Comparison of ENCODE assay signal across 8 cellular contexts in the genomic region with DNA sequence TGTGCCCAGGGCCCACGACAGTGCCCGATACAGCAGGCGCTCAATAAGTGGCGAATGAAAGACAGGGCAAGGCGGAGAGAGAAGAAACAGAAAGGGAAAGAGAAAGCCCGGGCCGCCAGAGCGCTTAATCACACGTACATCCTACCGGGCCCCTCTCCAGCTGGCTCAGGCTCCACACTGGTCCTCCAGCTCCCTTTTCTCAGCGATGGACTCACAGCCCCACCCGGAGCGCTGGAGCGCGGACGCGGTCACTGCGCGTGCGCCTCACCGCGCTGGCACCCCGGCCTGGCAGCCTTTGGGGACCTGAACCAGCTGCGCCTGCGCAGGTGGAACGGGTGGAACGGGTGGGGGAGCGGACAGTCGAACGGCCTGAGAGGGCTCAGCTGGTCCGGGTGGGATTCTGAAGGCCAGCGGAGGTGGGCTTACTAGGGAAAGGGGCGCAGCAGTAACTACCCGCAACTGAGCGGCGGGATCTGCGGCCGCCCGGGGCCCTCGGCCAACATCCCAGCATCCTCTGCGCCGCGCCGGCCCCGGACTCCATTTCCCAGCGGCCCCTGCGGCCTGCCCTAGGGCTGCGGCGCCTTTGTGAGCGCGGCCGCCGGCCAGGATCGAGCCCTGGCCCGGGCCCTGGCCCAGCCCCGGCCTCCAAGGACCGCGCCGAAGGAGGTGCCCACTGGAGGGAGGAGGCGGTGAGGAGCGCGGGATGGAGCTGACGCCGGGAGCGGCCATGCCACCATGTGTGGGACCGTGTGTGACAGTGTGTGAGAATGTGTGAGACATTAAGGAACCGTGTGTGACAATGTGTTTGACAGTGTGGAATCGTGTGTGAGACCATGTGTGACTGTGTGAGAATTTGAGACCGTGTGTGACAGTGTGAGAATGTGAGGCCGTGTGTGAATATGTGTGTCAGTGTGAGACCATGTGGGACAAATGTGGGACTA. TPM values are rescaled to one million over a fixed set of nuclear protein-coding genes. Genes with fewer than 3 reads are reported as not detected.
A peak's percentile ranks its signal among the peaks of the same experiment; 100 is the strongest.
DNase-seq lines count a peak whose midpoint lies in the region; ATAC-seq and TF ChIP-seq lines count a peak whose summit lies in the region.

ZNF583 (plus strand) TSS at position 569 of the 941 bp plus-strand sequence. CDS start 2,783 bp downstream, outside the sequence.

- H3K9me3 Mint-ChIP-seq in stimulated activated naive CD8-positive, alpha-beta T cell treated with anti-CD3 and anti-CD28 coated beads, Interleukin-15, Interleukin-2, amounts not matched to agents 100 ng/mL and 50 ng/mL, for 24 hours, result peaks cover 61% of the 10 kb centered on the region

- ATAC-seq in GM21723 (IDR thresholded peaks at IDR 0.05; ENCODE audit: unreplicated experiment) (peak; percentile 85), RWPE2 (ENCODE audit: low read depth) (peak; percentile 92)

- H3K4me1 Mint-ChIP-seq in stimulated activated naive CD8-positive, alpha-beta T cell treated with anti-CD3 and anti-CD28 coated beads, Interleukin-15, Interleukin-2, amounts not matched to agents 100 ng/mL and 50 ng/mL, for 24 hours (ENCODE audit: low read depth), result peaks cover 31% of the 10 kb centered on the region

- no peaks in the 10 kb centered on the region for H3K27me3 ChIP-seq in RWPE2 (ENCODE audit: insufficient read depth, poor library complexity, severe bottlenecking)
- no peaks in the 10 kb centered on the region for H3K27me3 ChIP-seq in neural cell (ENCODE audit: insufficient read depth, low read depth, low read length)

- peaks cover 45% of the 10 kb centered on the region for H3K79me2 ChIP-seq in neural cell (replicated peaks; ENCODE audit: insufficient read depth, low read length)

- DNase-seq in DMS79 (lab: John Stamatoyannopoulos, UW), result peak; percentile 71
- DNase-seq in RWPE2 (ENCODE audit: low spot score), result peak; percentile 77
- DNase-seq in activated gamma-delta T cell treated with Interleukin-2 at 50 U/mL for 16 hours, result peak; percentile 89
- DNase-seq in fibroblast of villous mesenchyme (ENCODE audit: low read depth), result peak; percentile 97

- H3K4me2 ChIP-seq in neural cell (ENCODE audit: low read length), result peak within 1 kb of the TSS; percentile 96

- TF ChIP-seq RAD21 in neural cell (conservative IDR thresholded peaks at IDR 0.05), result peak; percentile 12

- H3K9me3 ChIP-seq in KOPT-K1 (ENCODE audit: insufficient read depth, low read length, poor library complexity, severe bottlenecking), result peaks cover 58% of the 10 kb centered on the region
- peaks cover 8% of the 10 kb centered on the region for H3K9me3 ChIP-seq in RWPE2 (ENCODE audit: severe bottlenecking)
- H3K9me3 ChIP-seq in neural cell (ENCODE audit: low read length), result peaks cover 17% of the 10 kb centered on the region

- no peaks in the 10 kb centered on the region for H4K20me1 ChIP-seq in neural cell (ENCODE audit: insufficient read depth)

- peaks cover 77% of the 10 kb centered on the region for H3K36me3 Mint-ChIP-seq in stimulated activated naive CD8-positive, alpha-beta T cell treated with anti-CD3 and anti-CD28 coated beads, Interleukin-15, Interleukin-2, amounts not matched to agents 100 ng/mL and 50 ng/mL, for 24 hours (ENCODE audit: low read depth)

- H3K9ac ChIP-seq in neural cell (ENCODE audit: low read length), result peak within 1 kb of the TSS; percentile 95

- H2AFZ ChIP-seq in neural cell (ENCODE audit: low read depth, low read length), result peak within 1 kb of the TSS; percentile 94

- H3K36me3 ChIP-seq in KOPT-K1 (ENCODE audit: insufficient read depth, low read length) (peaks cover 38% of the 10 kb centered on the region), RWPE2 (ENCODE audit: low read depth) (peaks cover 10% of the 10 kb centered on the region), neural cell (ENCODE audit: insufficient read depth, low read length) (peaks cover 25% of the 10 kb centered on the region)

- no peaks in the 10 kb centered on the region for H3K27me3 Mint-ChIP-seq in stimulated activated naive CD8-positive, alpha-beta T cell treated with anti-CD3 and anti-CD28 coated beads, Interleukin-15, Interleukin-2, amounts not matched to agents 100 ng/mL and 50 ng/mL, for 24 hours

- TF ChIP-seq EP300 in neural cell (conservative IDR thresholded peaks at IDR 0.05; ENCODE audit: poor library complexity, severe bottlenecking), result peak; percentile 47

- H3K27ac ChIP-seq in KOPT-K1 (ENCODE audit: low read depth, low read length, poor library complexity, severe bottlenecking) (peak within 1 kb of the TSS; percentile 88), RWPE2 (ENCODE audit: poor library complexity, severe bottlenecking) (peak within 1 kb of the TSS; percentile 21), neural cell (ENCODE audit: low read length) (peak within 1 kb of the TSS; percentile 94)

- H3K9me2 ChIP-seq in neural cell (ENCODE audit: insufficient read depth, low read length), result no peaks in the 10 kb centered on the region

- no peaks in the 10 kb centered on the region for H3K4me1 ChIP-seq in RWPE2 (ENCODE audit: insufficient read depth, poor library complexity, severe bottlenecking)

- H3K27ac Mint-ChIP-seq in stimulated activated naive CD8-positive, alpha-beta T cell treated with anti-CD3 and anti-CD28 coated beads, Interleukin-15, Interleukin-2, amounts not matched to agents 100 ng/mL and 50 ng/mL, for 24 hours, result peak within 1 kb of the TSS; percentile 87

- TF ChIP-seq CTCF in RWPE2 (IDR thresholded peaks at IDR 0.05; ENCODE audit: poor library complexity, severe bottlenecking), result no peak
- no peak for TF ChIP-seq CTCF in fibroblast of villous mesenchyme (IDR thresholded peaks at IDR 0.05; ENCODE audit: insufficient read depth, low read depth, low read length)
- peak; percentile 36 for TF ChIP-seq CTCF in neural cell (IDR thresholded peaks at IDR 0.05; ENCODE audit: poor library complexity, severe bottlenecking)

- peak within 1 kb of the TSS; percentile 71 for H3K4me3 ChIP-seq in RWPE2 (ENCODE audit: severe bottlenecking)
- H3K4me3 ChIP-seq in fibroblast of villous mesenchyme (ENCODE audit: low read depth, low read length), result peak within 1 kb of the TSS; percentile 93
- peak within 1 kb of the TSS; percentile 81 for H3K4me3 ChIP-seq in neural cell (ENCODE audit: low read length)

- H3K4me3 Mint-ChIP-seq in stimulated activated naive CD8-positive, alpha-beta T cell treated with anti-CD3 and anti-CD28 coated beads, Interleukin-15, Interleukin-2, amounts not matched to agents 100 ng/mL and 50 ng/mL, for 24 hours, result peak within 1 kb of the TSS; percentile 87

- no peaks in the 10 kb centered on the region for H3F3A ChIP-seq in neural cell (ENCODE audit: insufficient read depth, low read length, poor library complexity, severe bottlenecking)

TF ChIP-seq in neural cell, 6 proteins besides CTCF, POLR2A, EP300 and RAD21:
- TF ChIP-seq POLR2AphosphoS5 (IDR thresholded peaks at IDR 0.05) (peak; percentile 68), TAF1 (IDR thresholded peaks at IDR 0.05; ENCODE audit: low read depth) (peak; percentile 80), SMC3 (conservative IDR thresholded peaks at IDR 0.05; ENCODE audit: poor library complexity) (peak; percentile 28), MXI1 (conservative IDR thresholded peaks at IDR 0.05; ENCODE audit: poor library complexity, severe bottlenecking) (peak; percentile 92), EZH2 (IDR thresholded peaks at IDR 0.05; ENCODE audit: borderline replicate concordance, insufficient read depth, low read length, poor library complexity, severe bottlenecking) (no peak)
- TF ChIP-seq, protein P1, sequence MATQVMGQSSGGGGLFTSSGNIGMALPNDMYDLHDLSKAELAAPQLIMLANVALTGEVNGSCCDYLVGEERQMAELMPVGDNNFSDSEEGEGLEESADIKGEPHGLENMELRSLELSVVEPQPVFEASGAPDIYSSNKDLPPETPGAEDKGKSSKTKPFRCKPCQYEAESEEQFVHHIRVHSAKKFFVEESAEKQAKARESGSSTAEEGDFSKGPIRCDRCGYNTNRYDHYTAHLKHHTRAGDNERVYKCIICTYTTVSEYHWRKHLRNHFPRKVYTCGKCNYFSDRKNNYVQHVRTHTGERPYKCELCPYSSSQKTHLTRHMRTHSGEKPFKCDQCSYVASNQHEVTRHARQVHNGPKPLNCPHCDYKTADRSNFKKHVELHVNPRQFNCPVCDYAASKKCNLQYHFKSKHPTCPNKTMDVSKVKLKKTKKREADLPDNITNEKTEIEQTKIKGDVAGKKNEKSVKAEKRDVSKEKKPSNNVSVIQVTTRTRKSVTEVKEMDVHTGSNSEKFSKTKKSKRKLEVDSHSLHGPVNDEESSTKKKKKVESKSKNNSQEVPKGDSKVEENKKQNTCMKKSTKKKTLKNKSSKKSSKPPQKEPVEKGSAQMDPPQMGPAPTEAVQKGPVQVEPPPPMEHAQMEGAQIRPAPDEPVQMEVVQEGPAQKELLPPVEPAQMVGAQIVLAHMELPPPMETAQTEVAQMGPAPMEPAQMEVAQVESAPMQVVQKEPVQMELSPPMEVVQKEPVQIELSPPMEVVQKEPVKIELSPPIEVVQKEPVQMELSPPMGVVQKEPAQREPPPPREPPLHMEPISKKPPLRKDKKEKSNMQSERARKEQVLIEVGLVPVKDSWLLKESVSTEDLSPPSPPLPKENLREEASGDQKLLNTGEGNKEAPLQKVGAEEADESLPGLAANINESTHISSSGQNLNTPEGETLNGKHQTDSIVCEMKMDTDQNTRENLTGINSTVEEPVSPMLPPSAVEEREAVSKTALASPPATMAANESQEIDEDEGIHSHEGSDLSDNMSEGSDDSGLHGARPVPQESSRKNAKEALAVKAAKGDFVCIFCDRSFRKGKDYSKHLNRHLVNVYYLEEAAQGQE (IDR thresholded peaks at IDR 0.05; ENCODE audit: borderline replicate concordance), result no peak

RNA-seq across cellular contexts. Expression of gene ZNF583, which starts in this region (rescaled TPM):
- 7.1 and 9.1 TPM in 2 replicates for total RNA-seq in fibroblast of villous mesenchyme
- 31.5 and 39.5 TPM in 2 replicates for polyA plus RNA-seq in neural cell
- polyA minus RNA-seq in neural cell, result 89.1 and 91.2 TPM in 2 replicates

Comparison
In these comparisons a context has a peak if more than half of its experiments do, and no peak if none do; other contexts are left out.
1. Peak in every context shown above with its lines: DNase-seq, ATAC-seq, H3K4me3 ChIP-seq and H3K27ac ChIP-seq.
2. H3K27ac ChIP-seq: peak in every context shown above with its lines; median percentile 94 in neural cell; 88 in KOPT-K1; 21 in RWPE2.